In the genomic region with DNA sequence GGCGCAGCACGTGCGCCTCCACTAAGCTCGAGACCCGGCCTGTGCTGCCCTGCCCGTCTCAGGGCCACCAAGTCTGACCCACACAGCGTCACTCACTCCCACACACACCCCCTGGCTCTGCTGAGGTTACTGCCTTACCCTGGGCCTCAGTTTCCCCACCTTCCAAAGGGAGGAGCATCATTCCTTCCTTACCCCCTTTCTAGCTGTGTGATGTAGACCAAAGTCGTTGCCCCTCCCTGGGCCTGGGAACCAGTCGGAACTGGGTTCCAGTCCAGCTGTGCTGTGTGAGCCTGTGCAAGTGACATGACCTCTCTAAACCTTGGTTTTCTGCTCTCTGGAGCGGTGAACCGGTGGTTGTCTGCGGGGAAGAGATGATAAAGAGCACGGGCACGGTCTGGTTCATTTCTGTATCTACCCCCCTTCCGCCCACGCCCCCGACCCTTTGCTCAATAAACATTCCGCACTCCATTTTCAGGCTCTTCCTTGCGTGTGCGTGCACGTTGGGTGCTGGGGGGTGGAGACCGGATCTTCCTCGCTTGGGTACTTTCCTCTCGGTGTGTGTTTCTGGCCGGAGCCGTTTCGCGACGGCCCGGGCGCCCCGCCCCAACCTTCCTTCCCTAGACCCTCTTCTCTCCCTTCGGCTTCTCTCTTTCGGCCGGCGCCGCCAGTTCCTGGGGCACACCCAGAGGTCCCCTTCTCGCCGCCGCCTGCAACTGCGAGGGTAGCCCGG, we compare ENCODE assay signal across 8 cellular contexts. TPM values are rescaled to one million over a fixed set of nuclear protein-coding genes. Genes with fewer than 3 reads are reported as not detected.
DNase-seq lines count a peak whose midpoint lies in the region; ATAC-seq and TF ChIP-seq lines count a peak whose summit lies in the region.

A gene with protein sequence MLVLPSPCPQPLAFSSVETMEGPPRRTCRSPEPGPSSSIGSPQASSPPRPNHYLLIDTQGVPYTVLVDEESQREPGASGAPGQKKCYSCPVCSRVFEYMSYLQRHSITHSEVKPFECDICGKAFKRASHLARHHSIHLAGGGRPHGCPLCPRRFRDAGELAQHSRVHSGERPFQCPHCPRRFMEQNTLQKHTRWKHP (plus strand): TSS at position 647 of the 730 bp plus-strand sequence. CDS start 923 bp downstream, outside the sequence.

- no peaks in the 10 kb centered on the region for H3K27me3 Mint-ChIP-seq in activated T-helper 2 cell treated with anti-CD3 and anti-CD28 coated beads, Interferon-gamma antibody, Interleukin-2, Interleukin-4, amounts not matched to agents 10 μg/mL and 5 μg/mL and 100 μg/mL, durations not matched to agents 14 hours and 24 hours and 36 hours (ENCODE audit: low read depth)
- H3K27me3 Mint-ChIP-seq in naive thymus-derived CD8-positive, alpha-beta T cell: no peaks in the 10 kb centered on the region

- peak within 1 kb of the TSS; percentile 29 for H3K56ac ChIP-seq in IMR-90 (ENCODE audit: extremely low read depth, insufficient read depth, low read length)

- peak within 1 kb of the TSS; percentile 83 for H3K4ac ChIP-seq in IMR-90 (ENCODE audit: low read depth, low read length)

- peak within 1 kb of the TSS; percentile 99 for H3K4me3 Mint-ChIP-seq in activated T-helper 2 cell treated with anti-CD3 and anti-CD28 coated beads, Interferon-gamma antibody, Interleukin-2, Interleukin-4, amounts not matched to agents 10 μg/mL and 5 μg/mL and 100 μg/mL, durations not matched to agents 14 hours and 24 hours and 36 hours (ENCODE audit: low read depth)
- peak within 1 kb of the TSS; percentile 91 to 99 (median 94) for H3K4me3 Mint-ChIP-seq in naive thymus-derived CD8-positive, alpha-beta T cell

- peak within 1 kb of the TSS; percentile 76 for H3K27ac ChIP-seq in IMR-90 (ENCODE audit: insufficient read depth, low read length)
- H3K27ac ChIP-seq in RWPE1: peak within 1 kb of the TSS; percentile 96

- H3K9me3 Mint-ChIP-seq in activated T-helper 2 cell treated with anti-CD3 and anti-CD28 coated beads, Interferon-gamma antibody, Interleukin-2, Interleukin-4, amounts not matched to agents 10 μg/mL and 5 μg/mL and 100 μg/mL, durations not matched to agents 14 hours and 24 hours and 36 hours: no peaks in the 10 kb centered on the region
- H3K9me3 Mint-ChIP-seq in naive thymus-derived CD8-positive, alpha-beta T cell: no peaks in the 10 kb centered on the region

- H3K4me2 ChIP-seq in IMR-90 (ENCODE audit: low read depth, low read length): peak within 1 kb of the TSS; percentile 93

- no TSS peak for BruUV-seq in IMR-90 (replicated peaks; lab: Mats Ljungman, UMichigan)

- H3K9ac ChIP-seq in IMR-90 (ENCODE audit: low read depth, low read length): peak within 1 kb of the TSS; percentile 84

- peak within 1 kb of the TSS; percentile 62 for H4K5ac ChIP-seq in IMR-90 (ENCODE audit: low read depth, low read length)

- peak within 1 kb of the TSS; percentile 89 for H3K14ac ChIP-seq in IMR-90 (replicated peaks; ENCODE audit: low read depth, low read length)

- dilution Hi-C loops in IMR-90 (cut with HindIII; ENCODE audit: low sequenced_read_pairs, unreplicated experiment): no loop called here

- ATAC-seq in IMR-90 (ENCODE audit: low read depth): peak; percentile 42
- ATAC-seq in naive thymus-derived CD8-positive, alpha-beta T cell: peak; percentile 45 to 51

- H4K8ac ChIP-seq in IMR-90 (ENCODE audit: low read depth in 2 of 2, low read length in 2 of 2): peak within 1 kb of the TSS; percentile 89 to 96

- H2BK120ac ChIP-seq in IMR-90 (ENCODE audit: low read depth, low read length): no peak within 1 kb of the TSS; the same call in 1 of the 2 replicates

- POLR2A ChIA-PET in IMR-90 (lab: Charles Lee; ENCODE audit: unreplicated experiment): no interaction called here
- POLR2A ChIA-PET in RWPE1 (lab: Yijun Ruan, JAX; ENCODE audit: low non-redundant PET): interaction anchor here (0.6 kb wide), 1 partner anchor 11 kb away, joined by 3 read pairs; a partner anchor contains a TSS
- POLR2A ChIA-PET in naive thymus-derived CD8-positive, alpha-beta T cell (lab: Charles Lee): interaction anchor here (0.5 to 9.2 kb wide), 18 partner anchors 8 to 607 kb away, joined by 3 to 148 read pairs (median 5); a partner anchor contains a TSS

- H3K27ac Mint-ChIP-seq in activated T-helper 2 cell treated with anti-CD3 and anti-CD28 coated beads, Interferon-gamma antibody, Interleukin-2, Interleukin-4, amounts not matched to agents 10 μg/mL and 5 μg/mL and 100 μg/mL, durations not matched to agents 14 hours and 24 hours and 36 hours: peak within 1 kb of the TSS; percentile 97
- H3K27ac Mint-ChIP-seq in naive thymus-derived CD8-positive, alpha-beta T cell: peak within 1 kb of the TSS; percentile 94 to 99 (median 98)

- peak within 1 kb of the TSS; percentile 44 for H4K91ac ChIP-seq in IMR-90 (ENCODE audit: insufficient read depth, low read depth, low read length)

- peaks cover 29 to 77% of the 10 kb centered on the region in 2 experiments for H3K79me1 ChIP-seq in IMR-90 (ENCODE audit: low read depth in 1 of 2, low read length in 2 of 2)

- no peaks in the 10 kb centered on the region for H3K27me3 ChIP-seq in IMR-90 (ENCODE audit: control insufficient read depth, insufficient read depth, low read length)

- in situ Hi-C loops in IMR-90 (cut with MboI; ENCODE audit: low sequenced_read_pairs): loop anchor here (25.0 kb wide), 2 partner anchors 356 to 531 kb away; a partner anchor contains a TSS

- H3K36me3 ChIP-seq in IMR-90 (ENCODE audit: control insufficient read depth, insufficient read depth, low read length): peaks cover 14% of the 10 kb centered on the region

- H2BK5ac ChIP-seq in IMR-90 (ENCODE audit: low read depth, low read length, poor library complexity, severe bottlenecking): peak within 1 kb of the TSS; percentile 58

- no peak within 1 kb of the TSS; the same call in 1 of the 2 replicates for H2BK20ac ChIP-seq in IMR-90 (ENCODE audit: low read depth, low read length)

- peak; percentile 12; the same call in 1 of the 2 replicates for TF ChIP-seq RAD21 in IMR-90 (IDR thresholded peaks at IDR 0.05; ENCODE audit: low read length)

- CTCF ChIA-PET in IMR-90 (lab: Yijun Ruan, JAX): interaction anchor here (0.8 kb wide), 1 partner anchor 39 kb away, joined by 4 read pairs; no protein-coding TSS in a partner anchor
- CTCF ChIA-PET in RWPE1 (lab: Yijun Ruan, JAX): interaction anchor here (0.6 kb wide), 1 partner anchor 44 kb away, joined by 4 read pairs; no protein-coding TSS in a partner anchor

- no peaks in the 10 kb centered on the region for H3K9me1 ChIP-seq in IMR-90 (ENCODE audit: insufficient read depth, low read length)

- H3K4me1 Mint-ChIP-seq in activated T-helper 2 cell treated with anti-CD3 and anti-CD28 coated beads, Interferon-gamma antibody, Interleukin-2, Interleukin-4, amounts not matched to agents 10 μg/mL and 5 μg/mL and 100 μg/mL, durations not matched to agents 14 hours and 24 hours and 36 hours (ENCODE audit: low read depth): peaks cover 36% of the 10 kb centered on the region
- peaks cover 30 to 68% (median 62%) of the 10 kb centered on the region in 4 donors for H3K4me1 Mint-ChIP-seq in naive thymus-derived CD8-positive, alpha-beta T cell

- intact Hi-C loops in IMR-90 (cut with micrococcal nuclease): no loop called here
- intact Hi-C loops in activated T-helper 2 cell treated with anti-CD3 and anti-CD28 coated beads, Interferon-gamma antibody, Interleukin-2, Interleukin-4, amounts not matched to agents 10 μg/mL and 5 μg/mL and 100 μg/mL, durations not matched to agents 14 hours and 24 hours and 36 hours (cut with micrococcal nuclease): loop anchor here (1.0 to 10.0 kb wide), 6 partner anchors 8 to 388 kb away; a partner anchor contains a TSS

- peak within 1 kb of the TSS; percentile 74 for H3K4me3 ChIP-seq in IMR-90 (ENCODE audit: insufficient read depth, low read depth, low read length)
- peak within 1 kb of the TSS; percentile 77 for H3K4me3 ChIP-seq in fibroblast of mammary gland (ENCODE audit: control insufficient read depth, low read depth, low read length)

- H4K20me1 ChIP-seq in IMR-90 (ENCODE audit: insufficient read depth, low read length): no peaks in the 10 kb centered on the region

- peak within 1 kb of the TSS; percentile 96 for H3K23ac ChIP-seq in IMR-90 (ENCODE audit: low read depth, low read length)

- peak within 1 kb of the TSS; percentile 5; the same call in 1 of the 2 replicates for H3K18ac ChIP-seq in IMR-90 (ENCODE audit: low read depth, low read length)

- peak within 1 kb of the TSS; percentile 97 for H2AK5ac ChIP-seq in IMR-90 (ENCODE audit: low read depth, low read length)

- H3K9me3 ChIP-seq in IMR-90 (ENCODE audit: control insufficient read depth, insufficient read depth, low read length): no peaks in the 10 kb centered on the region

- no peak; the same call in 1 of the 2 replicates for TF ChIP-seq CTCF in IMR-90 (conservative IDR thresholded peaks at IDR 0.05; ENCODE audit: low read depth, low read length)
- no peak for TF ChIP-seq CTCF in RWPE1 (conservative IDR thresholded peaks at IDR 0.05; ENCODE audit: low read depth)
- TF ChIP-seq CTCF in fibroblast of mammary gland (conservative IDR thresholded peaks at IDR 0.05; ENCODE audit: control insufficient read depth, insufficient read depth, low read depth, low read length): no peak

- peak within 1 kb of the TSS; percentile 85 for H2AFZ ChIP-seq in IMR-90 (replicated peaks; ENCODE audit: low read length, poor library complexity)

- DNase-seq in NCI-H1436 (lab: John Stamatoyannopoulos, UW) (peak; percentile 57), NCI-H1436 treated with DMSO at 0.1 percent for 48 hours (lab: John Stamatoyannopoulos, UW) (no peak), IMR-90 (peak; percentile 78), RWPE1 (ENCODE audit: low spot score) (peak; percentile 83), fibroblast of mammary gland (ENCODE audit: low read depth) (peak; percentile 72)
- DNase-seq in activated T-helper 2 cell treated with anti-CD3 and anti-CD28 coated beads, Interferon-gamma antibody, Interleukin-2, Interleukin-4, amounts not matched to agents 10 μg/mL and 5 μg/mL and 100 μg/mL, durations not matched to agents 14 hours and 24 hours and 36 hours (ENCODE audit: low spot score): peak; percentile 77
- DNase-seq in naive thymus-derived CD8-positive, alpha-beta T cell: peak; percentile 67 to 86 (median 76)
- DNase-seq in stimulated activated naive CD4-positive, alpha-beta T cell treated with Interleukin-2 at 50 U/mL for 16 hours (lab: John Stamatoyannopoulos, UW): peak; percentile 81

- no peak within 1 kb of the TSS for H2BK15ac ChIP-seq in IMR-90 (ENCODE audit: low read depth, low read length)

- H3K4me1 ChIP-seq in IMR-90 (ENCODE audit: control insufficient read depth, insufficient read depth, low read length): peaks cover 12% of the 10 kb centered on the region

- peak; percentile 38; the same call in 1 of the 2 replicates for TF ChIP-seq POLR2A in IMR-90 (IDR thresholded peaks at IDR 0.05; ENCODE audit: low read depth, low read length)

- WGBS in IMR-90 (ENCODE audit: extremely low coverage in 2 of 2, insufficient read length in 1 of 2), 2 experiments: 0% methylated on average over 7 of the region's 42 CpGs; no CpG with 5 or more reads in 1 of the 2 experiments

- peak within 1 kb of the TSS; percentile 96 for H2AK9ac ChIP-seq in IMR-90 (replicated peaks; ENCODE audit: low read depth, low read length, poor library complexity)

- peaks cover 59% of the 10 kb centered on the region for H3K36me3 Mint-ChIP-seq in activated T-helper 2 cell treated with anti-CD3 and anti-CD28 coated beads, Interferon-gamma antibody, Interleukin-2, Interleukin-4, amounts not matched to agents 10 μg/mL and 5 μg/mL and 100 μg/mL, durations not matched to agents 14 hours and 24 hours and 36 hours (ENCODE audit: low read depth)
- H3K36me3 Mint-ChIP-seq in naive thymus-derived CD8-positive, alpha-beta T cell: peaks cover 0 to 11% (median 2%) of the 10 kb centered on the region in 3 donors

RNA-seq across cellular contexts. Expression of the gene that starts here (rescaled TPM):
- total RNA-seq in IMR-90 (2012; rRNA removed): 9.7 and 10.0 TPM in 2 replicates
- 21.9 and 24.5 TPM in 2 replicates for polyA plus RNA-seq in IMR-90 (2012; rRNA removed)
- polyA plus RNA-seq in IMR-90 (2012; cell fraction: cytosol; rRNA removed): 17.7 and 25.7 TPM in 2 replicates
- polyA plus RNA-seq in IMR-90 (2012; cell fraction: nucleus; rRNA removed; ENCODE audit: low replicate concordance): 13.3 and 24.2 TPM in 2 replicates
- total RNA-seq in activated T-helper 2 cell treated with anti-CD3 and anti-CD28 coated beads, Interferon-gamma antibody, Interleukin-2, Interleukin-4, amounts not matched to agents 10 μg/mL and 5 μg/mL and 100 μg/mL, durations not matched to agents 14 hours and 24 hours and 36 hours: 26.6 and 27.0 TPM in 2 replicates
- total RNA-seq in naive thymus-derived CD8-positive, alpha-beta T cell: 10 to 100 TPM; 33.8 to 36.3 TPM
- polyA plus RNA-seq in naive thymus-derived CD8-positive, alpha-beta T cell: 10 to 100 TPM; 21.2 to 35.9 (median 34.9) TPM
